Comparison of ENCODE assay signal across 25 cellular contexts in the genomic region with DNA sequence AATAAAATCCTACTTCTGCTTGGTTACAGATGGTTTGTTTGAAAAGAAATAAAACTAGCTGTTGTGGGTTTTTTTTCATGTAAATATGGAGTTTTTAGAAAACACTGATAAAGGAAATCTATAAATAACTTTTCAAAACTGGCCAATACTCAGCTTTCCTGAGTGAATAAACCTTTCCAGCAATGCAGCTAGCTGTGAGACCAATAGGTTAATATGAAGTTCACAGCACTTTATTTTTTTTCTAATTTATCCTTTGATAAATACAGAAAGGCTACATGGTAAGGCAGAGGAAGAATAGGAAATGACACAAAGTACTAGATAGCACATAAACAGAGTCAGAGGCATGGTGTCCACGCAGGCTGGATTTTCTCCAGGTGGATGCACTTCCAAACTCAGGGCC.
"Had no signal": no experiment of that assay in that cellular context is flagged by ENCODE, and none has a peak within 500 bp of the region (broad histone marks: within the 10 kb centered on the region; RNA-seq: fewer than 3 reads in every experiment).

No MANE protein-coding gene starts in this region.

- H3K36me3 ChIP-seq: colonic mucosa, esophagus squamous epithelium, gastrocnemius medialis, left lung, lower lobe of right lung had no signal

- H3K4me2 ChIP-seq: hepatocyte had no signal

- H3K79me2 ChIP-seq: hepatocyte had no signal

- H3K9me3 Mint-ChIP-seq: dendritic cell treated with granulocyte-macrophage colony-stimulating factor and Interleukin-4, amounts not matched to agents 40 ng/mL and 50 ng/mL, for 4 days had no signal

- H3K36me3 Mint-ChIP-seq: mesothelial cell of epicardium had no signal

- H3K9me3 ChIP-seq: colonic mucosa, esophagus squamous epithelium, gastrocnemius medialis, left lung, lower lobe of right lung, mucosa of descending colon had no signal

- H3K27ac ChIP-seq: colonic mucosa, dorsolateral prefrontal cortex, epithelial cell of prostate, esophagus squamous epithelium, gastrocnemius medialis, hepatocyte, left lung, lower lobe of right lung had no signal

- DNase-seq: colonic mucosa; cortex of kidney; dorsolateral prefrontal cortex; effector CD4-positive, alpha-beta T cell; effector memory CD4-positive, alpha-beta T cell; erythroblast; esophagus squamous epithelium; foreskin fibroblast; foreskin melanocyte; gastrocnemius medialis; glutamatergic neuron; head of caudate nucleus; left cardiac atrium; left lung; left ventricle myocardium superior; lower lobe of right lung; mesenchymal stem cell; mucosa of descending colon had no signal

- ATAC-seq: esophagus mucosa, gastrocnemius medialis, left cardiac atrium, left lung, left ventricle myocardium superior, lower lobe of right lung, mucosa of descending colon had no signal

- H3K4me1 ChIP-seq: colonic mucosa, esophagus squamous epithelium, gastrocnemius medialis, left lung, lower lobe of right lung had no signal

- H2AFZ ChIP-seq: hepatocyte had no signal

- H3K4me3 Mint-ChIP-seq: dendritic cell treated with granulocyte-macrophage colony-stimulating factor and Interleukin-4, amounts not matched to agents 40 ng/mL and 50 ng/mL, for 4 days; mesothelial cell of epicardium had no signal

- H3K4me3 ChIP-seq: colonic mucosa, dorsolateral prefrontal cortex, esophagus squamous epithelium, gastrocnemius medialis, hepatocyte, left lung, lower lobe of right lung, mucosa of descending colon had no signal

- H3K27me3 ChIP-seq: colonic mucosa, esophagus squamous epithelium, gastrocnemius medialis, hepatocyte, left lung had no signal

- H3K27ac Mint-ChIP-seq: dendritic cell treated with granulocyte-macrophage colony-stimulating factor and Interleukin-4, amounts not matched to agents 40 ng/mL and 50 ng/mL, for 4 days; mesothelial cell of epicardium had no signal

- FAIRE-seq: islet of Langerhans, keratinocyte had no signal

- H3K4me1 Mint-ChIP-seq: mesothelial cell of epicardium had no signal
